Comparison of ENCODE assay signal across 1 cellular context in the genomic region with DNA sequence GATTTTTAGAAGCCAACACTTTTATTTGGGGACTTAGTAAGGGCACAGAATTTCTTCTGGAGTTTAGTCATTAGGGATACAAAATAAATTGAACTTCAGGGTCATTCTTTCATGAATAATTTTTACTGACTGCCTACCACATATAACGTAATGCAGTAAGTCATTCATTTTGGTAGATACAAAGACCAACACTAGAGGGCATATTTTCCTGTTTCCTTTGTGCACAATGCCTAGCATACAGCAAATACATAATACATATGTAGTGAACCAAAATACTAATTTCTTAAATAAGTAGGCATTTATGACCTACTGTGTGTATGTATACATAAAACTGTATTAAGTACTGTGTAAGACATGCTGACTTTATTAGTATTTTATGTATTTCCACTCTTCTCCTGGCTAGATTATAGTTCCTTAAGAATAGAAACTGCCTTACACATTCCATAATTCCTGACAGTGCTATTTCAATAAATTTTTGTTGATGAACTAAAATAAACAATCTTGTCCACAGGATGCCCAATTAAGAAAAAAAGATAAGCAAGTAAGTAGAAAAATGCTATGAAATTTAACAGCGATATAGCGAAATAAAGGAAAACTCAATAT.
TF ChIP-seq lines count a peak whose summit lies in the region.

No MANE protein-coding gene starts in this region.

TF ChIP-seq in WTC11, 78 proteins besides CTCF, POLR2A, EP300 and RAD21 (continued from another document):
- TF ChIP-seq, protein P1, sequence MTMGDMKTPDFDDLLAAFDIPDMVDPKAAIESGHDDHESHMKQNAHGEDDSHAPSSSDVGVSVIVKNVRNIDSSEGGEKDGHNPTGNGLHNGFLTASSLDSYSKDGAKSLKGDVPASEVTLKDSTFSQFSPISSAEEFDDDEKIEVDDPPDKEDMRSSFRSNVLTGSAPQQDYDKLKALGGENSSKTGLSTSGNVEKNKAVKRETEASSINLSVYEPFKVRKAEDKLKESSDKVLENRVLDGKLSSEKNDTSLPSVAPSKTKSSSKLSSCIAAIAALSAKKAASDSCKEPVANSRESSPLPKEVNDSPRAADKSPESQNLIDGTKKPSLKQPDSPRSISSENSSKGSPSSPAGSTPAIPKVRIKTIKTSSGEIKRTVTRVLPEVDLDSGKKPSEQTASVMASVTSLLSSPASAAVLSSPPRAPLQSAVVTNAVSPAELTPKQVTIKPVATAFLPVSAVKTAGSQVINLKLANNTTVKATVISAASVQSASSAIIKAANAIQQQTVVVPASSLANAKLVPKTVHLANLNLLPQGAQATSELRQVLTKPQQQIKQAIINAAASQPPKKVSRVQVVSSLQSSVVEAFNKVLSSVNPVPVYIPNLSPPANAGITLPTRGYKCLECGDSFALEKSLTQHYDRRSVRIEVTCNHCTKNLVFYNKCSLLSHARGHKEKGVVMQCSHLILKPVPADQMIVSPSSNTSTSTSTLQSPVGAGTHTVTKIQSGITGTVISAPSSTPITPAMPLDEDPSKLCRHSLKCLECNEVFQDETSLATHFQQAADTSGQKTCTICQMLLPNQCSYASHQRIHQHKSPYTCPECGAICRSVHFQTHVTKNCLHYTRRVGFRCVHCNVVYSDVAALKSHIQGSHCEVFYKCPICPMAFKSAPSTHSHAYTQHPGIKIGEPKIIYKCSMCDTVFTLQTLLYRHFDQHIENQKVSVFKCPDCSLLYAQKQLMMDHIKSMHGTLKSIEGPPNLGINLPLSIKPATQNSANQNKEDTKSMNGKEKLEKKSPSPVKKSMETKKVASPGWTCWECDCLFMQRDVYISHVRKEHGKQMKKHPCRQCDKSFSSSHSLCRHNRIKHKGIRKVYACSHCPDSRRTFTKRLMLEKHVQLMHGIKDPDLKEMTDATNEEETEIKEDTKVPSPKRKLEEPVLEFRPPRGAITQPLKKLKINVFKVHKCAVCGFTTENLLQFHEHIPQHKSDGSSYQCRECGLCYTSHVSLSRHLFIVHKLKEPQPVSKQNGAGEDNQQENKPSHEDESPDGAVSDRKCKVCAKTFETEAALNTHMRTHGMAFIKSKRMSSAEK (CRISPR knock-in tag; IDR thresholded peaks at IDR 0.05; ENCODE audit: borderline replicate concordance), result no peak
- TF ChIP-seq, protein P2, sequence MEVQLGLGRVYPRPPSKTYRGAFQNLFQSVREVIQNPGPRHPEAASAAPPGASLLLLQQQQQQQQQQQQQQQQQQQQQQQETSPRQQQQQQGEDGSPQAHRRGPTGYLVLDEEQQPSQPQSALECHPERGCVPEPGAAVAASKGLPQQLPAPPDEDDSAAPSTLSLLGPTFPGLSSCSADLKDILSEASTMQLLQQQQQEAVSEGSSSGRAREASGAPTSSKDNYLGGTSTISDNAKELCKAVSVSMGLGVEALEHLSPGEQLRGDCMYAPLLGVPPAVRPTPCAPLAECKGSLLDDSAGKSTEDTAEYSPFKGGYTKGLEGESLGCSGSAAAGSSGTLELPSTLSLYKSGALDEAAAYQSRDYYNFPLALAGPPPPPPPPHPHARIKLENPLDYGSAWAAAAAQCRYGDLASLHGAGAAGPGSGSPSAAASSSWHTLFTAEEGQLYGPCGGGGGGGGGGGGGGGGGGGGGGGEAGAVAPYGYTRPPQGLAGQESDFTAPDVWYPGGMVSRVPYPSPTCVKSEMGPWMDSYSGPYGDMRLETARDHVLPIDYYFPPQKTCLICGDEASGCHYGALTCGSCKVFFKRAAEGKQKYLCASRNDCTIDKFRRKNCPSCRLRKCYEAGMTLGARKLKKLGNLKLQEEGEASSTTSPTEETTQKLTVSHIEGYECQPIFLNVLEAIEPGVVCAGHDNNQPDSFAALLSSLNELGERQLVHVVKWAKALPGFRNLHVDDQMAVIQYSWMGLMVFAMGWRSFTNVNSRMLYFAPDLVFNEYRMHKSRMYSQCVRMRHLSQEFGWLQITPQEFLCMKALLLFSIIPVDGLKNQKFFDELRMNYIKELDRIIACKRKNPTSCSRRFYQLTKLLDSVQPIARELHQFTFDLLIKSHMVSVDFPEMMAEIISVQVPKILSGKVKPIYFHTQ (CRISPR knock-in tag; IDR thresholded peaks at IDR 0.05), result no peak
TF ChIP-seq in WTC11: peak in this region for 0.
